Comparison of ENCODE assay signal across 11 cellular contexts in genomic region chr12:106767954-106768501, GRCh38. TPM values are rescaled to one million over a fixed set of nuclear protein-coding genes. Genes with fewer than 3 reads are reported as not detected.
A peak's percentile ranks its signal among the peaks of the same experiment; 100 is the strongest.
DNase-seq lines count a peak whose midpoint lies in the region; ATAC-seq, FAIRE-seq and TF ChIP-seq lines count a peak whose summit lies in the region.
"Had no signal": no experiment of that assay in that cellular context is flagged by ENCODE, and none has a peak within 500 bp of the region (broad histone marks: within the 10 kb centered on the region; RNA-seq: fewer than 3 reads in every experiment).

No MANE protein-coding gene starts in this region.

- no peak for TF ChIP-seq POLR2A in H54 (IDR thresholded peaks at IDR 0.05; ENCODE audit: low read depth, low read length)

- H3K4me3 ChIP-seq in fibroblast of the aortic adventitia (ENCODE audit: low read depth, low read length): no peak overlapping the region
- H3K4me3 ChIP-seq: stomach had no signal

- FAIRE-seq in H54 (lab: Jason Lieb, UNC): peak; percentile 52
- FAIRE-seq in TTC549 (lab: Jason Lieb, UNC): peak; percentile 97

- H3K36me3 Mint-ChIP-seq in endothelial cell (ENCODE audit: low read depth, unreplicated experiment): no peaks in the 10 kb centered on the region
- H3K36me3 Mint-ChIP-seq: activated naive CD4-positive, alpha-beta T cell treated with anti-CD3 and anti-CD28 coated beads, Interleukin-2, amount 10 ng/mL, durations not matched to agents 7 days and 5 days had no signal

- H3K4me1 Mint-ChIP-seq in endothelial cell (ENCODE audit: unreplicated experiment): no peaks in the 10 kb centered on the region

- ATAC-seq in omental fat pad (ENCODE audit: low FRiP score): peak; percentile 33
- no peak for ATAC-seq in GM18520 (IDR thresholded peaks at IDR 0.05; ENCODE audit: unreplicated experiment)
- no peak for ATAC-seq in HG03378 (IDR thresholded peaks at IDR 0.05; ENCODE audit: unreplicated experiment)
- ATAC-seq in HG03342 (IDR thresholded peaks at IDR 0.05; ENCODE audit: unreplicated experiment): no peak

- DNase-seq in H54 (ENCODE audit: insufficient read length, low spot score): peak; percentile 44
- DNase-seq in fibroblast of the aortic adventitia (ENCODE audit: low read depth): peak; percentile 41
- no peak for DNase-seq in omental fat pad (ENCODE audit: low spot score)
- no peak for DNase-seq in endothelial cell (ENCODE audit: low spot score)
- DNase-seq: activated naive CD4-positive, alpha-beta T cell treated with anti-CD3 and anti-CD28 coated beads, Interleukin-2, amount 10 ng/mL, durations not matched to agents 7 days and 5 days; effector CD8-positive, alpha-beta T cell; stomach had no signal

- no peaks in the 10 kb centered on the region for H3K27me3 Mint-ChIP-seq in endothelial cell (ENCODE audit: unreplicated experiment)

- H3K9me3 Mint-ChIP-seq in endothelial cell (ENCODE audit: unreplicated experiment): no peaks in the 10 kb centered on the region
- H3K9me3 Mint-ChIP-seq: activated naive CD4-positive, alpha-beta T cell treated with anti-CD3 and anti-CD28 coated beads, Interleukin-2, amount 10 ng/mL, durations not matched to agents 7 days and 5 days had no signal

- H3K27ac Mint-ChIP-seq in endothelial cell (ENCODE audit: unreplicated experiment): no peak overlapping the region
- H3K27ac Mint-ChIP-seq: activated naive CD4-positive, alpha-beta T cell treated with anti-CD3 and anti-CD28 coated beads, Interleukin-2, amount 10 ng/mL, durations not matched to agents 7 days and 5 days had no signal

- no peak overlapping the region for H3K4me3 Mint-ChIP-seq in endothelial cell (ENCODE audit: unreplicated experiment)
- H3K4me3 Mint-ChIP-seq: activated naive CD4-positive, alpha-beta T cell treated with anti-CD3 and anti-CD28 coated beads, Interleukin-2, amount 10 ng/mL, durations not matched to agents 7 days and 5 days had no signal

- TF ChIP-seq CTCF in fibroblast of the aortic adventitia (IDR thresholded peaks at IDR 0.05; ENCODE audit: insufficient read depth, low read length) (no peak), omental fat pad (IDR thresholded peaks at IDR 0.05) (no peak), endothelial cell (IDR thresholded peaks at IDR 0.05; ENCODE audit: unreplicated experiment) (no peak)

RNA-seq across cellular contexts. Expression of gene RIC8B, which starts 6.5 kb away (rescaled TPM):
- total RNA-seq in fibroblast of the aortic adventitia (ENCODE audit: low replicate concordance) (5.5 and 15.0 TPM in 2 replicates), omental fat pad (10 to 100 TPM; 12.5 to 17.8 (median 15.8) TPM), endothelial cell (ENCODE audit: unreplicated experiment) (14.0 TPM)

Comparison
In these comparisons a context has a peak if more than half of its experiments do, and no peak if none do; other contexts are left out.
1. DNase-seq: peak in H54 (single experiment) and fibroblast of the aortic adventitia (single experiment); none in omental fat pad (single experiment) and endothelial cell (single experiment).